In genomic region chr1:21302747-21303715, GRCh38 we compare ENCODE assay signal across 8 cellular contexts. TPM values are rescaled to one million over a fixed set of nuclear protein-coding genes. Genes with fewer than 3 reads are reported as not detected.
DNase-seq lines count a peak whose midpoint lies in the region; ATAC-seq and TF ChIP-seq lines count a peak whose summit lies in the region.

No MANE protein-coding gene starts in this region.

- H3K36me3 Mint-ChIP-seq in activated naive CD4-positive, alpha-beta T cell treated with anti-CD3 and anti-CD28 coated beads, Interleukin-2, amount 50 U/mL, for 72 hours, result peaks cover 4 to 9% of the 10 kb centered on the region in 2 donors

- H3K36me3 ChIP-seq in adrenal gland (replicated peaks in 1 of 2) (no peaks in the 10 kb centered on the region), urinary bladder (ENCODE audit: insufficient read depth) (no peaks in the 10 kb centered on the region)

- no peak overlapping the region for H3K4me3 ChIP-seq in adrenal gland
- no peak overlapping the region for H3K4me3 ChIP-seq in urinary bladder (ENCODE audit: low read depth, low read length)

- no peaks in the 10 kb centered on the region for H3K9me3 Mint-ChIP-seq in activated naive CD4-positive, alpha-beta T cell treated with anti-CD3 and anti-CD28 coated beads, Interleukin-2, amount 50 U/mL, for 72 hours

- no peaks in the 10 kb centered on the region for H3K9me3 ChIP-seq in adrenal gland (replicated peaks in 1 of 3)

- ATAC-seq in activated naive CD4-positive, alpha-beta T cell treated with anti-CD3 and anti-CD28 coated beads, Interleukin-2, amount 50 U/mL, for 72 hours, result no peak

- peak in 4 of 6 experiments; percentile 20 to 32 (median 28) for TF ChIP-seq CTCF in adrenal gland (IDR thresholded peaks at IDR 0.05)

- DNase-seq in activated naive CD4-positive, alpha-beta T cell treated with anti-CD3 and anti-CD28 coated beads, Interleukin-2, amount 50 U/mL, for 72 hours (ENCODE audit: low spot score in 2 of 2), result no peak
- no peak for DNase-seq in activated naive CD4-positive, alpha-beta T cell (lab: John Stamatoyannopoulos, UW)
- DNase-seq in adrenal gland, result peak in 6 of 7 donors; percentile 65 to 76 (median 74)
- peak; percentile 29 for DNase-seq in iPS-NIHi11 (ENCODE audit: low spot score)
- no peak for DNase-seq in activated CD8-positive, alpha-beta memory T cell treated with anti-CD3 and anti-CD28 coated beads, Interleukin-2, amount 50 U/mL, for 4 hours
- DNase-seq in posterior vena cava (ENCODE audit: low spot score), result no peak
- DNase-seq in SK-N-DZ (ENCODE audit: low spot score), result no peak

- H3K27me3 ChIP-seq in adrenal gland, result no peaks in the 10 kb centered on the region

- H3K27ac Mint-ChIP-seq in activated naive CD4-positive, alpha-beta T cell treated with anti-CD3 and anti-CD28 coated beads, Interleukin-2, amount 50 U/mL, for 72 hours, result peak overlapping the region; percentile 46 to 52

- intact Hi-C loops in adrenal gland (cut with DNase I) (no loop called here), posterior vena cava (cut with DNase I) (no loop called here)

- WGBS in adrenal gland, 4 donors, result 43 to 51% (median 47%) methylated on average over 8 to 11 of the region's 11 CpGs
- 54% methylated on average over 11 of the region's 11 CpGs for WGBS in urinary bladder

- H3K4me1 ChIP-seq in adrenal gland (replicated peaks in 1 of 2) (peaks cover 16 to 71% of the 10 kb centered on the region in 2 donors), urinary bladder (ENCODE audit: insufficient read depth) (no peaks in the 10 kb centered on the region)

- no peak for TF ChIP-seq POLR2A in adrenal gland (IDR thresholded peaks at IDR 0.05)

- peak overlapping the region in 4 of 5 donors; percentile 21 to 83 (median 72) for H3K27ac ChIP-seq in adrenal gland
- H3K27ac ChIP-seq in urinary bladder (ENCODE audit: low read depth), result peak overlapping the region; percentile 0

RNA-seq across cellular contexts. Expression of gene ECE1, which starts 12.8 kb away (rescaled TPM):
- 100 to 1,000 TPM; 111 to 118 TPM for total RNA-seq in activated naive CD4-positive, alpha-beta T cell treated with anti-CD3 and anti-CD28 coated beads, Interleukin-2, amount 50 U/mL, for 72 hours
- total RNA-seq in adrenal gland, result 100 to 1,000 TPM; 173 to 588 (median 259) TPM
- 100 to 1,000 TPM; 150 to 327 (median 176) TPM for polyA plus RNA-seq in adrenal gland
- total RNA-seq in urinary bladder, result 32.5 TPM
- polyA plus RNA-seq in urinary bladder, result 121 TPM
- 100 to 1,000 TPM; 108 to 120 TPM for total RNA-seq in posterior vena cava
- polyA plus RNA-seq in SK-N-DZ (2014; cell fraction: cytosol; rRNA removed), result 17.4 and 17.5 TPM in 2 replicates
- polyA plus RNA-seq in SK-N-DZ (2014; cell fraction: nucleus; rRNA removed), result 6.6 and 9.1 TPM in 2 replicates

Comparison
In these comparisons a context has a peak if more than half of its experiments do, and no peak if none do; other contexts are left out.
1. DNase-seq: peak in adrenal gland (6 of 7) and iPS-NIHi11 (single experiment); none in activated naive CD4-positive, alpha-beta T cell treated with anti-CD3 and anti-CD28 coated beads, Interleukin-2, amount 50 U/mL, for 72 hours (0 of 2), activated naive CD4-positive, alpha-beta T cell (0 of 4), activated CD8-positive, alpha-beta memory T cell treated with anti-CD3 and anti-CD28 coated beads, Interleukin-2, amount 50 U/mL, for 4 hours (single experiment), posterior vena cava (single experiment) and SK-N-DZ (single experiment).